Comparison of ENCODE assay signal across 16 cellular contexts in genomic region chr18:41899535-41899934, GRCh38. TPM values are rescaled to one million over a fixed set of nuclear protein-coding genes. Genes with fewer than 3 reads are reported as not detected.
A peak's percentile ranks its signal among the peaks of the same experiment; 100 is the strongest.
DNase-seq lines count a peak whose midpoint lies in the region; ATAC-seq and TF ChIP-seq lines count a peak whose summit lies in the region.
"Had no signal": no experiment of that assay in that cellular context is flagged by ENCODE, and none has a peak within 500 bp of the region (broad histone marks: within the 10 kb centered on the region; RNA-seq: fewer than 3 reads in every experiment).

No MANE protein-coding gene starts in this region.

- no peak overlapping the region for H3K27ac ChIP-seq in C4-2B
- H3K27ac ChIP-seq in PC-3 (ENCODE audit: low read length): no peak overlapping the region
- H3K27ac ChIP-seq in testis: no peak overlapping the region
- H3K27ac ChIP-seq: skin epidermis had no signal

- no peak overlapping the region for H3K4me2 ChIP-seq in PC-3 (ENCODE audit: low read length)

- POLR2A ChIA-PET in PC-3 (lab: Charles Lee; ENCODE audit: unreplicated experiment): no interaction called here

- no peak overlapping the region for H3K4me3 ChIP-seq in PC-3 (ENCODE audit: low read length)
- no peak overlapping the region for H3K4me3 ChIP-seq in epithelial cell of proximal tubule (ENCODE audit: low read depth, low read length)
- H3K4me3 ChIP-seq in testis: no peak overlapping the region
- H3K4me3 ChIP-seq: mucosa of descending colon, skin epidermis had no signal

- no peak overlapping the region for H3K4me3 Mint-ChIP-seq in HFFc6
- H3K4me3 Mint-ChIP-seq: B cell; neural crest cell; stimulated activated naive CD8-positive, alpha-beta T cell treated with anti-CD3 and anti-CD28 coated beads, Interleukin-15, Interleukin-2, amounts not matched to agents 100 ng/mL and 50 ng/mL, for 24 hours had no signal

- H3K9me2 ChIP-seq in PC-3 (replicated peaks; ENCODE audit: low read length): no peaks in the 10 kb centered on the region

- DNase-seq in HFFc6 (no peak), PC-3 (peak; percentile 27), epithelial cell of proximal tubule (ENCODE audit: low read depth) (no peak), testis (no peak)
- DNase-seq: activated CD4-positive, alpha-beta T cell treated with anti-CD3 and anti-CD28 coated beads for 4 hours; mucosa of descending colon; trophoblast cell had no signal

- no peaks in the 10 kb centered on the region for H3F3A ChIP-seq in PC-3 (ENCODE audit: low read length, unreplicated experiment)

- H3K27ac Mint-ChIP-seq in HFFc6: no peak overlapping the region
- H3K27ac Mint-ChIP-seq: activated T-helper 2 cell treated with anti-CD3 and anti-CD28 coated beads, Interferon-gamma antibody, Interleukin-2, Interleukin-4, amounts not matched to agents 10 μg/mL and 5 μg/mL and 100 μg/mL, durations not matched to agents 14 hours and 24 hours and 36 hours; B cell; stimulated activated naive CD8-positive, alpha-beta T cell treated with anti-CD3 and anti-CD28 coated beads, Interleukin-15, Interleukin-2, amounts not matched to agents 100 ng/mL and 50 ng/mL, for 24 hours had no signal

- H3K4me1 Mint-ChIP-seq in HFFc6 (ENCODE audit: low read depth): no peaks in the 10 kb centered on the region
- H3K4me1 Mint-ChIP-seq: B cell, neural crest cell had no signal

- 91% methylated on average over 2 of the region's 2 CpGs for WGBS in testis, 2 donors

- H3K36me3 Mint-ChIP-seq in HFFc6 (ENCODE audit: low read depth): peaks cover 17% of the 10 kb centered on the region

- CTCF ChIA-PET in PC-3 (lab: Charles Lee): interaction anchor here (0.6 kb wide), 1 partner anchor 154 kb away, joined by 3 read pairs; no protein-coding TSS in a partner anchor

- H3K36me3 ChIP-seq in PC-3 (ENCODE audit: low read depth, low read length) (no peaks in the 10 kb centered on the region), testis (ENCODE audit: low read depth, missing control alignments) (no peaks in the 10 kb centered on the region)

- TF ChIP-seq CTCF in C4-2B (conservative IDR thresholded peaks at IDR 0.05): peak; percentile 35
- TF ChIP-seq CTCF in HFFc6 (IDR thresholded peaks at IDR 0.05): peak; percentile 54
- peak; percentile 45; the same call in 1 of the 2 replicates for TF ChIP-seq CTCF in PC-3 (conservative IDR thresholded peaks at IDR 0.05; ENCODE audit: low read depth, low read length)
- TF ChIP-seq CTCF in epithelial cell of proximal tubule (conservative IDR thresholded peaks at IDR 0.05; ENCODE audit: low read depth, low read length): peak; percentile 41
- no peak for TF ChIP-seq CTCF in testis (IDR thresholded peaks at IDR 0.05)

- TF ChIP-seq POLR2A in testis (IDR thresholded peaks at IDR 0.05): no peak

- H3K9ac ChIP-seq in PC-3 (ENCODE audit: low read length): no peak overlapping the region

- no peak overlapping the region for H2AFZ ChIP-seq in PC-3 (ENCODE audit: low read length)

- H3K9me3 ChIP-seq in PC-3 (ENCODE audit: low read length) (no peaks in the 10 kb centered on the region), testis (no peaks in the 10 kb centered on the region)

- no peaks in the 10 kb centered on the region for H4K20me1 ChIP-seq in PC-3 (ENCODE audit: low read length)

- BruUV-seq in PC-3 (replicated peaks; lab: Mats Ljungman, UMichigan): no TSS peak

- intact Hi-C loops in PC-3 (cut with micrococcal nuclease) (no loop called here), testis (cut with DNase I; ENCODE audit: low total_unique reads) (no loop called here)

- no peaks in the 10 kb centered on the region for H3K4me1 ChIP-seq in PC-3 (ENCODE audit: insufficient read depth, low read length)
- no peaks in the 10 kb centered on the region for H3K4me1 ChIP-seq in testis

- H3K9me3 Mint-ChIP-seq in HFFc6: peaks cover 21% of the 10 kb centered on the region
- H3K9me3 Mint-ChIP-seq: activated T-helper 2 cell treated with anti-CD3 and anti-CD28 coated beads, Interferon-gamma antibody, Interleukin-2, Interleukin-4, amounts not matched to agents 10 μg/mL and 5 μg/mL and 100 μg/mL, durations not matched to agents 14 hours and 24 hours and 36 hours; stimulated activated naive CD8-positive, alpha-beta T cell treated with anti-CD3 and anti-CD28 coated beads, Interleukin-15, Interleukin-2, amounts not matched to agents 100 ng/mL and 50 ng/mL, for 24 hours had no signal

- H3K27me3 ChIP-seq in PC-3 (ENCODE audit: low read length) (no peaks in the 10 kb centered on the region), testis (no peaks in the 10 kb centered on the region)

- H3K79me2 ChIP-seq in PC-3 (ENCODE audit: low read length): no peaks in the 10 kb centered on the region

- peak; percentile 42 for ATAC-seq in PC-3
- no peak for ATAC-seq in GM18858 (IDR thresholded peaks at IDR 0.05; ENCODE audit: unreplicated experiment)
- no peak for ATAC-seq in GM19463 (IDR thresholded peaks at IDR 0.05; ENCODE audit: unreplicated experiment)
- no peak for ATAC-seq in GM18867 (IDR thresholded peaks at IDR 0.05; ENCODE audit: unreplicated experiment)
- ATAC-seq: mucosa of descending colon had no signal

- no peaks in the 10 kb centered on the region for H3K27me3 Mint-ChIP-seq in HFFc6 (ENCODE audit: insufficient read depth)

RNA-seq across cellular contexts. Expression of gene PIK3C3, which starts 55.5 kb away (rescaled TPM):
- 10 to 100 TPM; 38.3 to 61.7 (median 47.6) TPM for total RNA-seq in HFFc6 (2021; fragmentation: NEBNext Ultra II Directional; extraction: Animal tissue kit (Norgen Biotek cat#: 25700))
- total RNA-seq in PC-3 (2014; rRNA removed) (13.4 and 25.9 TPM in 2 replicates), epithelial cell of proximal tubule (28.4 and 62.2 TPM in 2 replicates), testis (10 to 100 TPM; 75.1 to 94.1 TPM)
- 56.8 TPM for polyA plus RNA-seq in testis (ENCODE audit: insufficient read depth, low read depth, low replicate concordance)

Comparison
In these comparisons a context has a peak if more than half of its experiments do, and no peak if none do; other contexts are left out.
1. CTCF ChIP-seq: peak in C4-2B (single experiment), HFFc6 (single experiment), PC-3 (single experiment) and epithelial cell of proximal tubule (single experiment); none in testis (0 of 3).